Comparison of ENCODE assay signal across 14 cellular contexts in the genomic region with DNA sequence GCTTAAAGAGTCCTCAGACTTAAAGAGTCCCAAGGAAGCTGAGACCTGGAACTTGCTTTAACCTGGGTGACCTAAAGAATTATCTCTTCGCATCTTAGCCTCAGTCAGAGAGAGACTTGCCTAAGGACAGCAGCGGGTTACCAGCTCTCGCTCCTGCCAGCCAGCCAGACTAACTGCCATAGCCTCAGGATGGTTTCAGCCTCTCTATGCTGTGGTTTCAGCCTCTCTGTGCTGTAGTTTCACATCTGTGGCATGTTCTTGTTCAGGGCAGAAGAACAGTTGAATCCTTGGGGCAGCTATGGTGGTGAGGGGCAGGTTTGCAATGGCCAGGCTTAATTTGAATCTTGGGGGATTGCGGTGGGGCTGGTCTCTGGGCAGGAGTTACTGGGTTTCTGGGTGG. TPM values are rescaled to one million over a fixed set of nuclear protein-coding genes. Genes with fewer than 3 reads are reported as not detected.
DNase-seq lines count a peak whose midpoint lies in the region; ATAC-seq, FAIRE-seq and TF ChIP-seq lines count a peak whose summit lies in the region.
"Had no signal": no experiment of that assay in that cellular context is flagged by ENCODE, and none has a peak within 500 bp of the region (broad histone marks: within the 10 kb centered on the region; RNA-seq: fewer than 3 reads in every experiment).

No MANE protein-coding gene starts in this region.

- H2BK15ac ChIP-seq in neuronal stem cell (ENCODE audit: low read length): no peak overlapping the region

- H3K4me3 ChIP-seq in keratinocyte (ENCODE audit: control insufficient read depth in 2 of 3, extremely low read depth in 1 of 3, insufficient read depth in 2 of 3, low read depth in 1 of 3, low read length in 3 of 3) (peak overlapping the region; percentile 28 to 55 (median 53)), neuronal stem cell (ENCODE audit: low read length in 2 of 2) (peak overlapping the region in 1 of 2 donors; percentile 6)

- H3K9ac ChIP-seq in keratinocyte (ENCODE audit: control insufficient read depth, extremely low read depth, insufficient read depth, low read length) (peak overlapping the region; percentile 17), neuronal stem cell (ENCODE audit: low read depth, low read length, poor library complexity) (no peak overlapping the region)

- ATAC-seq in omental fat pad (ENCODE audit: low FRiP score): no peak
- ATAC-seq: HCT116 had no signal

- H3K27ac Mint-ChIP-seq in activated naive CD4-positive, alpha-beta T cell treated with anti-CD3 and anti-CD28 coated beads, Interleukin-2, amount 50 U/mL, for 24 hours: peak overlapping the region; percentile 92
- H3K27ac Mint-ChIP-seq in activated naive CD8-positive, alpha-beta T cell: peak overlapping the region; percentile 83
- peak overlapping the region; percentile 81 for H3K27ac Mint-ChIP-seq in type B pancreatic cell

- dilution Hi-C loops in keratinocyte (cut with MboI; ENCODE audit: extremely low pct_ligation_motif_present, low sequenced_read_pairs): no loop called here

- peaks cover 56% of the 10 kb centered on the region for H3K4me1 Mint-ChIP-seq in activated naive CD4-positive, alpha-beta T cell treated with anti-CD3 and anti-CD28 coated beads, Interleukin-2, amount 50 U/mL, for 24 hours
- H3K4me1 Mint-ChIP-seq in activated naive CD8-positive, alpha-beta T cell (ENCODE audit: low read depth): peaks cover 50% of the 10 kb centered on the region
- H3K4me1 Mint-ChIP-seq in type B pancreatic cell (ENCODE audit: unreplicated experiment): peaks cover 36% of the 10 kb centered on the region

- no peak for FAIRE-seq in keratinocyte (lab: Jason Lieb, UNC)
- FAIRE-seq: colon had no signal

- H2AFZ ChIP-seq in keratinocyte (ENCODE audit: control insufficient read depth, low read length) (no peak overlapping the region), neuronal stem cell (ENCODE audit: low read length) (no peak overlapping the region)

- H3K4me1 ChIP-seq in keratinocyte (ENCODE audit: control insufficient read depth, extremely low read depth, insufficient read depth, low read length) (peaks cover 58% of the 10 kb centered on the region), neuronal stem cell (ENCODE audit: control insufficient read depth in 2 of 2, insufficient read depth in 1 of 2, low read depth in 1 of 2, low read length in 2 of 2) (peaks cover 16 to 18% of the 10 kb centered on the region in 2 donors)
- H3K4me1 ChIP-seq: BE2C had no signal

- no peak overlapping the region for H2AK5ac ChIP-seq in neuronal stem cell (ENCODE audit: low read depth, low read length)

- H4K8ac ChIP-seq in neuronal stem cell (ENCODE audit: low read depth, low read length): no peak overlapping the region

- H3K36me3 ChIP-seq in keratinocyte (ENCODE audit: control insufficient read depth in 2 of 2, extremely low read depth in 1 of 2, insufficient read depth in 2 of 2, low read length in 2 of 2) (peaks cover 23% of the 10 kb centered on the region in 2 experiments), neuronal stem cell (replicated peaks in 1 of 2; ENCODE audit: control insufficient read depth in 2 of 2, insufficient read depth in 2 of 2, low read length in 2 of 2) (peaks cover 0 to 4% of the 10 kb centered on the region in 2 donors)
- H3K36me3 ChIP-seq: BE2C had no signal

- peak overlapping the region; percentile 96 for H3K4me3 Mint-ChIP-seq in activated naive CD4-positive, alpha-beta T cell treated with anti-CD3 and anti-CD28 coated beads, Interleukin-2, amount 50 U/mL, for 24 hours
- H3K4me3 Mint-ChIP-seq in activated naive CD8-positive, alpha-beta T cell: peak overlapping the region; percentile 93
- H3K4me3 Mint-ChIP-seq in type B pancreatic cell: peak overlapping the region; percentile 84

- peaks cover 2% of the 10 kb centered on the region for H3K36me3 Mint-ChIP-seq in activated naive CD4-positive, alpha-beta T cell treated with anti-CD3 and anti-CD28 coated beads, Interleukin-2, amount 50 U/mL, for 24 hours
- H3K36me3 Mint-ChIP-seq in activated naive CD8-positive, alpha-beta T cell: peaks cover 2% of the 10 kb centered on the region
- peaks cover 5% of the 10 kb centered on the region for H3K36me3 Mint-ChIP-seq in type B pancreatic cell

- H3K9me3 ChIP-seq in keratinocyte (ENCODE audit: control insufficient read depth, low read depth, low read length): no peaks in the 10 kb centered on the region
- H3K9me3 ChIP-seq in neuronal stem cell (replicated peaks in 1 of 2; ENCODE audit: control insufficient read depth in 2 of 2, insufficient read depth in 1 of 2, low read depth in 1 of 2, low read length in 2 of 2): peaks cover 0 to 2% of the 10 kb centered on the region in 2 donors
- H3K9me3 ChIP-seq: BE2C had no signal

- peaks cover 2% of the 10 kb centered on the region for H4K20me1 ChIP-seq in keratinocyte (ENCODE audit: control insufficient read depth, extremely low read depth, insufficient read depth, low read length)

- H3K9me3 Mint-ChIP-seq in activated naive CD4-positive, alpha-beta T cell treated with anti-CD3 and anti-CD28 coated beads, Interleukin-2, amount 50 U/mL, for 24 hours: no peaks in the 10 kb centered on the region
- no peaks in the 10 kb centered on the region for H3K9me3 Mint-ChIP-seq in activated naive CD8-positive, alpha-beta T cell (ENCODE audit: low read depth)
- H3K9me3 Mint-ChIP-seq in type B pancreatic cell: no peaks in the 10 kb centered on the region

- no CpG with 5 or more reads among the region's 4 CpGs for WGBS in neuronal stem cell (ENCODE audit: extremely low coverage in 2 of 2, insufficient read length in 2 of 2, insufficient replicate concordance in 1 of 2), 2 donors

- no peak overlapping the region for H3K23ac ChIP-seq in neuronal stem cell (ENCODE audit: low read depth, low read length, poor library complexity)

- H2BK120ac ChIP-seq in neuronal stem cell (ENCODE audit: low read depth, low read length): no peak overlapping the region

- H3K4ac ChIP-seq in neuronal stem cell (ENCODE audit: low read length): no peak overlapping the region

- peaks cover 3% of the 10 kb centered on the region for H3K9me1 ChIP-seq in keratinocyte (ENCODE audit: control insufficient read depth, extremely low read depth, insufficient read depth, low read length)

- peak overlapping the region; percentile 92 for H3K4me2 ChIP-seq in keratinocyte (ENCODE audit: control insufficient read depth, extremely low read depth, insufficient read depth, low read depth, low read length)
- no peak overlapping the region for H3K4me2 ChIP-seq in neuronal stem cell (ENCODE audit: insufficient read depth, low read length, poor library complexity, severe bottlenecking)

- H3K27me3 Mint-ChIP-seq in activated naive CD4-positive, alpha-beta T cell treated with anti-CD3 and anti-CD28 coated beads, Interleukin-2, amount 50 U/mL, for 24 hours: no peaks in the 10 kb centered on the region
- H3K27me3 Mint-ChIP-seq in activated naive CD8-positive, alpha-beta T cell: no peaks in the 10 kb centered on the region
- H3K27me3 Mint-ChIP-seq in type B pancreatic cell: no peaks in the 10 kb centered on the region

- H2BK12ac ChIP-seq in neuronal stem cell (ENCODE audit: low read length): no peak overlapping the region

- no peak overlapping the region for H2BK5ac ChIP-seq in neuronal stem cell (ENCODE audit: low read length)

- no peaks in the 10 kb centered on the region for H3K27me3 ChIP-seq in keratinocyte (ENCODE audit: control insufficient read depth, extremely low read depth, insufficient read depth, low read length)
- no peaks in the 10 kb centered on the region for H3K27me3 ChIP-seq in neuronal stem cell (ENCODE audit: control insufficient read depth in 3 of 3, insufficient read depth in 3 of 3, low read depth in 1 of 3, low read length in 3 of 3)
- H3K27me3 ChIP-seq: BE2C had no signal

- TF ChIP-seq CTCF in keratinocyte (optimal IDR thresholded peaks at IDR 0.05 in 1 of 3, IDR thresholded peaks at IDR 0.05 in 1 of 3, conservative IDR thresholded peaks at IDR 0.05 in 1 of 3; ENCODE audit: extremely low read depth in 1 of 3, insufficient read depth in 2 of 3, low read length in 3 of 3) (no peak), type B pancreatic cell (conservative IDR thresholded peaks at IDR 0.05) (no peak), omental fat pad (IDR thresholded peaks at IDR 0.05) (no peak)

- H3K79me1 ChIP-seq in neuronal stem cell (ENCODE audit: low read depth, low read length): peaks cover 3% of the 10 kb centered on the region

- H3K14ac ChIP-seq in neuronal stem cell (ENCODE audit: low read length): no peak overlapping the region

- H3K79me2 ChIP-seq in keratinocyte (ENCODE audit: control insufficient read depth, insufficient read depth, low read length): peaks cover 54% of the 10 kb centered on the region

- no peak for DNase-seq in activated naive CD4-positive, alpha-beta T cell treated with anti-CD3 and anti-CD28 coated beads, Interleukin-2, amount 50 U/mL, for 16 hours
- DNase-seq in keratinocyte (ENCODE audit: low read depth, low spot score) (no peak), type B pancreatic cell (ENCODE audit: extremely low spot score, unreplicated experiment) (no peak), neuronal stem cell (ENCODE audit: low spot score) (no peak), dermis blood vessel endothelial cell (no peak), omental fat pad (ENCODE audit: low spot score) (no peak)
- DNase-seq: BE2C, NCI-H524 had no signal

- H4K91ac ChIP-seq in neuronal stem cell (ENCODE audit: low read depth, low read length, poor library complexity): no peak overlapping the region

- H3K18ac ChIP-seq in neuronal stem cell (ENCODE audit: low read length): no peak overlapping the region

- H3K27ac ChIP-seq in keratinocyte (ENCODE audit: control insufficient read depth, insufficient read depth, low read length) (peak overlapping the region; percentile 31), neuronal stem cell (replicated peaks; ENCODE audit: low read length) (no peak overlapping the region)
- H3K27ac ChIP-seq: VCaP had no signal

RNA-seq across cellular contexts. Expression of a gene that starts 2.3 kb away (rescaled TPM):
- polyA plus RNA-seq in keratinocyte: 24.1 to 47.3 TPM (median 25.0 TPM) in 3 replicates
- 8.5 TPM for polyA plus RNA-seq in keratinocyte (2011; ENCODE audit: low read depth)
- polyA plus RNA-seq in keratinocyte (2011; cell fraction: cytosol; rRNA removed): 20.8 and 29.3 TPM in 2 replicates
- polyA plus RNA-seq in keratinocyte (2011; cell fraction: nucleus; rRNA removed): 58.8 and 74.9 TPM in 2 replicates
- 20.8 and 30.9 TPM in 2 replicates for polyA plus RNA-seq in keratinocyte (2012; ENCODE audit: low replicate concordance)
- polyA minus RNA-seq in keratinocyte: 28.2 to 54.5 TPM (median 34.5 TPM) in 3 replicates
- 64.1 TPM for polyA minus RNA-seq in keratinocyte (2011; cell fraction: cytosol; rRNA and poly(A)+ RNA removed)
- 56.0 and 58.9 TPM in 2 replicates for polyA minus RNA-seq in keratinocyte (2011; cell fraction: nucleus; rRNA and poly(A)+ RNA removed)
- total RNA-seq in type B pancreatic cell (ENCODE audit: low replicate concordance): 35.0 and 41.8 TPM in 2 replicates
- 5.9 TPM for polyA plus RNA-seq in neuronal stem cell (2013, experiment 1 of 2)
- polyA plus RNA-seq in neuronal stem cell (2013, experiment 2 of 2): 6.1 TPM
- total RNA-seq in dermis blood vessel endothelial cell: 152 and 238 TPM in 2 replicates
- total RNA-seq in omental fat pad: 10 to 100 TPM; 29.2 to 77.9 (median 58.9) TPM

RNA-seq across cellular contexts. Expression of a gene that starts 6.3 kb away (rescaled TPM):
- polyA plus RNA-seq in keratinocyte: 0.20 to 0.46 TPM (median 0.25 TPM) in 3 replicates
- 0.25 TPM for polyA plus RNA-seq in keratinocyte (2011; ENCODE audit: low read depth)
- polyA plus RNA-seq in keratinocyte (2011; cell fraction: cytosol; rRNA removed): 0.10 and 0.12 TPM in 2 replicates
- polyA plus RNA-seq in keratinocyte (2011; cell fraction: nucleus; rRNA removed): 1.1 and 1.2 TPM in 2 replicates
- polyA plus RNA-seq in keratinocyte (2012; ENCODE audit: low replicate concordance): 0.50 and 0.66 TPM in 2 replicates
- 0.30 to 0.93 TPM (median 0.59 TPM) in 3 replicates for polyA minus RNA-seq in keratinocyte
- polyA minus RNA-seq in keratinocyte (2011; cell fraction: cytosol; rRNA and poly(A)+ RNA removed): not detected
- 0.95 and 1.4 TPM in 2 replicates for polyA minus RNA-seq in keratinocyte (2011; cell fraction: nucleus; rRNA and poly(A)+ RNA removed)
- total RNA-seq in type B pancreatic cell (ENCODE audit: low replicate concordance): 1.9 and 5.6 TPM in 2 replicates
- 0.43 TPM for polyA plus RNA-seq in neuronal stem cell (2013, experiment 1 of 2)
- 0.32 TPM for polyA plus RNA-seq in neuronal stem cell (2013, experiment 2 of 2)
- total RNA-seq in dermis blood vessel endothelial cell: 1.0 and 3.3 TPM in 2 replicates
- 1 to 10 TPM; 4.1 to 9.2 (median 6.0) TPM for total RNA-seq in omental fat pad

RNA-seq across cellular contexts. Expression of a gene that starts 33.9 kb away (rescaled TPM):
- polyA plus RNA-seq in keratinocyte: 66.5 to 270 TPM (median 171 TPM) in 3 replicates
- 1,124 TPM for polyA plus RNA-seq in keratinocyte (2011; ENCODE audit: low read depth)
- 5.3 and 11.3 TPM in 2 replicates for polyA plus RNA-seq in keratinocyte (2011; cell fraction: cytosol; rRNA removed)
- 1,267 and 1,668 TPM in 2 replicates for polyA plus RNA-seq in keratinocyte (2011; cell fraction: nucleus; rRNA removed)
- polyA plus RNA-seq in keratinocyte (2012; ENCODE audit: low replicate concordance): 218 and 908 TPM in 2 replicates
- 73.3 to 442 TPM (median 228 TPM) in 3 replicates for polyA minus RNA-seq in keratinocyte
- 8.4 TPM for polyA minus RNA-seq in keratinocyte (2011; cell fraction: cytosol; rRNA and poly(A)+ RNA removed)
- 402 and 1,225 TPM in 2 replicates for polyA minus RNA-seq in keratinocyte (2011; cell fraction: nucleus; rRNA and poly(A)+ RNA removed)
- total RNA-seq in type B pancreatic cell (ENCODE audit: low replicate concordance): 229 and 395 TPM in 2 replicates
- polyA plus RNA-seq in neuronal stem cell (2013, experiment 1 of 2): 2.0 TPM
- polyA plus RNA-seq in neuronal stem cell (2013, experiment 2 of 2): 2.5 TPM
- 50.4 and 189 TPM in 2 replicates for total RNA-seq in dermis blood vessel endothelial cell
- total RNA-seq in omental fat pad: 1,000 to 10,000 TPM in 1 of 4 donors, 100 to 1,000 TPM in 3; 447 to 1,169 (median 678) TPM

RNA-seq across cellular contexts. Expression of a gene that starts 34.2 kb away (rescaled TPM):
- polyA plus RNA-seq in keratinocyte: 0.04 to 0.05 TPM in 2 of 3 replicates, not detected in the other
- 0.56 TPM for polyA plus RNA-seq in keratinocyte (2011; ENCODE audit: low read depth)
- polyA plus RNA-seq in keratinocyte (2011; cell fraction: cytosol; rRNA removed): 0.05 TPM in 1 of 2 replicates, not detected in the other
- 0.23 and 0.32 TPM in 2 replicates for polyA plus RNA-seq in keratinocyte (2011; cell fraction: nucleus; rRNA removed)
- 0.05 and 0.23 TPM in 2 replicates for polyA plus RNA-seq in keratinocyte (2012; ENCODE audit: low replicate concordance)
- polyA minus RNA-seq in keratinocyte: not detected in 3 replicates
- polyA minus RNA-seq in keratinocyte (2011; cell fraction: cytosol; rRNA and poly(A)+ RNA removed): not detected
- polyA minus RNA-seq in keratinocyte (2011; cell fraction: nucleus; rRNA and poly(A)+ RNA removed): not detected in 2 replicates
- 1.2 and 1.3 TPM in 2 replicates for total RNA-seq in type B pancreatic cell (ENCODE audit: low replicate concordance)
- polyA plus RNA-seq in neuronal stem cell (2013, experiment 1 of 2): 1.8 TPM
- polyA plus RNA-seq in neuronal stem cell (2013, experiment 2 of 2): 1.6 TPM
- total RNA-seq in dermis blood vessel endothelial cell: 0.17 and 0.23 TPM in 2 replicates
- total RNA-seq in omental fat pad: 1 to 10 TPM in 1 of 4 donors, under 1 TPM in 3; 0.36 to 2.0 (median 0.50) TPM
- total RNA-seq: lung microvascular endothelial cell had no signal

RNA-seq across cellular contexts. Expression of a gene that starts 55.1 kb away (rescaled TPM):
- polyA plus RNA-seq in keratinocyte: 14.5 to 43.9 TPM (median 16.8 TPM) in 3 replicates
- polyA plus RNA-seq in keratinocyte (2011; ENCODE audit: low read depth): 15.6 TPM
- polyA plus RNA-seq in keratinocyte (2011; cell fraction: cytosol; rRNA removed): 25.9 and 28.3 TPM in 2 replicates
- polyA plus RNA-seq in keratinocyte (2011; cell fraction: nucleus; rRNA removed): 62.6 and 66.3 TPM in 2 replicates
- 26.6 and 28.8 TPM in 2 replicates for polyA plus RNA-seq in keratinocyte (2012; ENCODE audit: low replicate concordance)
- polyA minus RNA-seq in keratinocyte: 23.0 to 75.8 TPM (median 23.5 TPM) in 3 replicates
- polyA minus RNA-seq in keratinocyte (2011; cell fraction: cytosol; rRNA and poly(A)+ RNA removed): 19.8 TPM
- 15.9 and 26.8 TPM in 2 replicates for polyA minus RNA-seq in keratinocyte (2011; cell fraction: nucleus; rRNA and poly(A)+ RNA removed)
- total RNA-seq in type B pancreatic cell (ENCODE audit: low replicate concordance) (64.7 and 85.5 TPM in 2 replicates), dermis blood vessel endothelial cell (32.7 and 60.4 TPM in 2 replicates), omental fat pad (10 to 100 TPM; 23.3 to 32.9 (median 27.3) TPM)
- polyA plus RNA-seq in neuronal stem cell (2013, experiment 1 of 2): 78.6 TPM
- polyA plus RNA-seq in neuronal stem cell (2013, experiment 2 of 2): 77.3 TPM
